Comparison of ENCODE assay signal across 19 cellular contexts in genomic region chr15:28118083-28118482, GRCh38.
"Had no signal": no experiment of that assay in that cellular context is flagged by ENCODE, and none has a peak within 500 bp of the region (broad histone marks: within the 10 kb centered on the region; RNA-seq: fewer than 3 reads in every experiment).

No MANE protein-coding gene starts in this region.

- H3K9me3 ChIP-seq: MG63, SJSA1 had no signal

- H3K27ac ChIP-seq: HL-60, SJSA1, SK-N-MC had no signal

- H3K4me3 ChIP-seq: MG63, SJSA1, SK-N-MC had no signal

- H3K4me1 ChIP-seq: SJSA1 had no signal

- DNase-seq: KBM-7, MG63, NCI-H1092 treated with DMSO at 0.1 percent for 48 hours, NCI-H1436, NCI-H187, NCI-H2029, NCI-H2081 treated with DMSO at 0.1 percent for 48 hours, NCI-H226, NCI-H446, NCI-H510A, NCI-H524 treated with DMSO at 0.1 percent for 48 hours, NCI-H69, NCI-H774, Right ventricle myocardium superior, RPMI8226, SIG-M5 had no signal

- H3K27me3 ChIP-seq: MG63, SJSA1 had no signal
